ENCODE assay signal across 13 cellular contexts in genomic region chr4:10084651-10085320, GRCh38. TPM values are rescaled to one million over a fixed set of nuclear protein-coding genes. Genes with fewer than 3 reads are reported as not detected.
DNase-seq lines count a peak whose midpoint lies in the region; ATAC-seq and TF ChIP-seq lines count a peak whose summit lies in the region.
"Had no signal": no experiment of that assay in that cellular context is flagged by ENCODE, and none has a peak within 500 bp of the region (broad histone marks: within the 10 kb centered on the region; RNA-seq: fewer than 3 reads in every experiment).

No MANE protein-coding gene starts in this region.

- DNase-seq in H7, result peak; percentile 41
- peak in 1 of 2 donors; percentile 42 for DNase-seq in activated naive CD4-positive, alpha-beta T cell treated with anti-CD3 and anti-CD28 coated beads, Interleukin-2, amount 50 U/mL, for 72 hours (ENCODE audit: low spot score in 2 of 2)
- DNase-seq in right atrium auricular region (ENCODE audit: low spot score), result no peak
- peak; percentile 50 for DNase-seq in sigmoid colon
- DNase-seq in mammary epithelial cell, result no peak
- no peak for DNase-seq in T-helper 2 cell treated with Interferon-gamma antibody and Interleukin-4, amounts not matched to agents 5 μg/mL and 100 μg/mL, for 36 hours (ENCODE audit: low spot score)
- DNase-seq: dermis blood vessel endothelial cell, MM.1S, NCI-H2107 had no signal

- CTCF ChIA-PET in mammary epithelial cell (lab: Charles Lee; ENCODE audit: low non-redundant PET), result no interaction called here

- 89 to 90% methylated on average over 21 of the region's 21 CpGs for WGBS in sigmoid colon, 2 donors
- 85% methylated on average over 19 of the region's 21 CpGs for WGBS in mammary epithelial cell (ENCODE audit: low coverage, missing lambda C conversion rate)

- H3K9me3 ChIP-seq in right atrium auricular region (no peaks in the 10 kb centered on the region), sigmoid colon (no peaks in the 10 kb centered on the region), mammary epithelial cell (replicated peaks; ENCODE audit: insufficient read depth, low read length) (no peaks in the 10 kb centered on the region)
- H3K9me3 ChIP-seq: ascending aorta had no signal

- peak overlapping the region; percentile 57 to 60 for H3K27ac ChIP-seq in right atrium auricular region
- H3K27ac ChIP-seq in sigmoid colon, result peak overlapping the region in 2 of 4 donors; percentile 40 to 66
- H3K27ac ChIP-seq in mammary epithelial cell (ENCODE audit: insufficient read depth, low read depth, low read length), result no peak overlapping the region

- H3K36me3 ChIP-seq in H7 (replicated peaks; ENCODE audit: control insufficient read depth, insufficient read depth, low read length), result peaks cover 81% of the 10 kb centered on the region
- peaks cover 92% of the 10 kb centered on the region for H3K36me3 ChIP-seq in right atrium auricular region
- H3K36me3 ChIP-seq in sigmoid colon, result peaks cover 56 to 100% (median 95%) of the 10 kb centered on the region in 4 donors
- H3K36me3 ChIP-seq in mammary epithelial cell (ENCODE audit: insufficient read depth, low read length), result peaks cover 59% of the 10 kb centered on the region

- in situ Hi-C loops in mammary epithelial cell (cut with MboI; ENCODE audit: low sequenced_read_pairs in 2 of 2), result no loop called here

- peaks cover 17 to 25% of the 10 kb centered on the region in 2 donors for H3K36me3 Mint-ChIP-seq in activated naive CD4-positive, alpha-beta T cell treated with anti-CD3 and anti-CD28 coated beads, Interleukin-2, amount 50 U/mL, for 72 hours
- peaks cover 67% of the 10 kb centered on the region for H3K36me3 Mint-ChIP-seq in T-helper 2 cell treated with Interferon-gamma antibody and Interleukin-4, amounts not matched to agents 5 μg/mL and 100 μg/mL, for 36 hours (ENCODE audit: low read depth)

- H3K9ac ChIP-seq in mammary epithelial cell (ENCODE audit: insufficient read depth, low read length), result no peak overlapping the region

- no peaks in the 10 kb centered on the region for H3K27me3 Mint-ChIP-seq in T-helper 2 cell treated with Interferon-gamma antibody and Interleukin-4, amounts not matched to agents 5 μg/mL and 100 μg/mL, for 36 hours (ENCODE audit: low read depth)
- H3K27me3 Mint-ChIP-seq: CD4-positive, alpha-beta memory T cell had no signal

- H3K4me1 ChIP-seq in right atrium auricular region, result peaks cover 0 to 46% of the 10 kb centered on the region in 2 donors
- H3K4me1 ChIP-seq in sigmoid colon, result peaks cover 0 to 27% (median 11%) of the 10 kb centered on the region in 4 donors
- H3K4me1 ChIP-seq in mammary epithelial cell (ENCODE audit: insufficient read depth, low read length), result peaks cover 24% of the 10 kb centered on the region

- no peaks in the 10 kb centered on the region for H3K9me3 Mint-ChIP-seq in activated naive CD4-positive, alpha-beta T cell treated with anti-CD3 and anti-CD28 coated beads, Interleukin-2, amount 50 U/mL, for 72 hours
- no peaks in the 10 kb centered on the region for H3K9me3 Mint-ChIP-seq in T-helper 2 cell treated with Interferon-gamma antibody and Interleukin-4, amounts not matched to agents 5 μg/mL and 100 μg/mL, for 36 hours
- H3K9me3 Mint-ChIP-seq: CD4-positive, alpha-beta memory T cell had no signal

- TF ChIP-seq CTCF in right atrium auricular region (IDR thresholded peaks at IDR 0.05) (peak in 1 of 2 donors; percentile 35), sigmoid colon (IDR thresholded peaks at IDR 0.05) (no peak), mammary epithelial cell (conservative IDR thresholded peaks at IDR 0.05 in 1 of 2, IDR thresholded peaks at IDR 0.05 in 1 of 2; ENCODE audit: extremely low read depth in 1 of 2, insufficient read depth in 1 of 2, low read depth in 1 of 2, low read length in 2 of 2) (no peak)

- H3K27me3 ChIP-seq in H7 (ENCODE audit: control insufficient read depth, insufficient read depth, low read length), result no peaks in the 10 kb centered on the region
- no peaks in the 10 kb centered on the region for H3K27me3 ChIP-seq in right atrium auricular region
- H3K27me3 ChIP-seq in sigmoid colon, result no peaks in the 10 kb centered on the region
- no peaks in the 10 kb centered on the region for H3K27me3 ChIP-seq in mammary epithelial cell (ENCODE audit: insufficient read depth, low read length)
- H3K27me3 ChIP-seq: ascending aorta had no signal

- TF ChIP-seq POLR2A in sigmoid colon (IDR thresholded peaks at IDR 0.05), result no peak

- dilution Hi-C loops in mammary epithelial cell (cut with HindIII; ENCODE audit: low sequenced_read_pairs), result no loop called here

- peaks cover 87% of the 10 kb centered on the region for H3K79me2 ChIP-seq in mammary epithelial cell (ENCODE audit: insufficient read depth, low read length)

- intact Hi-C loops in sigmoid colon (cut with DNase I), result no loop called here
- intact Hi-C loops in mammary epithelial cell (cut with micrococcal nuclease), result no loop called here

- no peaks in the 10 kb centered on the region for H4K20me1 ChIP-seq in mammary epithelial cell (ENCODE audit: insufficient read depth, low read length)

- H3K4me3 Mint-ChIP-seq in T-helper 2 cell treated with Interferon-gamma antibody and Interleukin-4, amounts not matched to agents 5 μg/mL and 100 μg/mL, for 36 hours, result no peak overlapping the region
- H3K4me3 Mint-ChIP-seq: CD4-positive, alpha-beta memory T cell had no signal

- H3K4me1 Mint-ChIP-seq in T-helper 2 cell treated with Interferon-gamma antibody and Interleukin-4, amounts not matched to agents 5 μg/mL and 100 μg/mL, for 36 hours (ENCODE audit: low read depth), result no peaks in the 10 kb centered on the region

- H3K4me2 ChIP-seq in mammary epithelial cell (ENCODE audit: insufficient read depth, low read depth, low read length), result no peak overlapping the region

- H3K27ac Mint-ChIP-seq in activated naive CD4-positive, alpha-beta T cell treated with anti-CD3 and anti-CD28 coated beads, Interleukin-2, amount 50 U/mL, for 72 hours, result peak overlapping the region; percentile 60 to 72
- no peak overlapping the region for H3K27ac Mint-ChIP-seq in T-helper 2 cell treated with Interferon-gamma antibody and Interleukin-4, amounts not matched to agents 5 μg/mL and 100 μg/mL, for 36 hours

- H2AFZ ChIP-seq in mammary epithelial cell (ENCODE audit: low read depth, low read length), result no peak overlapping the region

- H3K4me3 ChIP-seq in H7 (ENCODE audit: insufficient read depth, low read depth, low read length) (no peak overlapping the region), right atrium auricular region (no peak overlapping the region), sigmoid colon (no peak overlapping the region), mammary epithelial cell (replicated peaks in 1 of 3; ENCODE audit: insufficient read depth in 1 of 3, low read depth in 2 of 3, low read length in 3 of 3) (no peak overlapping the region)
- H3K4me3 ChIP-seq: ascending aorta had no signal

- no peak for TF ChIP-seq EP300 in sigmoid colon (IDR thresholded peaks at IDR 0.05)

- BruUV-seq in mammary epithelial cell (replicated peaks; lab: Mats Ljungman, UMichigan), result no TSS peak

- ATAC-seq in activated naive CD4-positive, alpha-beta T cell treated with anti-CD3 and anti-CD28 coated beads, Interleukin-2, amount 50 U/mL, for 72 hours, result no peak
- ATAC-seq in HG02678 (IDR thresholded peaks at IDR 0.05; ENCODE audit: unreplicated experiment) (no peak), GM19324 (IDR thresholded peaks at IDR 0.05; ENCODE audit: low FRiP score, unreplicated experiment) (no peak)

RNA-seq across cellular contexts. Expression of gene WDR1, which starts 31.8 kb away (rescaled TPM):
- 219 and 254 TPM in 2 replicates for total RNA-seq in H7 (2014; rRNA removed; shearing (Covaris generic))
- 100 to 1,000 TPM; 382 to 520 TPM for total RNA-seq in activated naive CD4-positive, alpha-beta T cell treated with anti-CD3 and anti-CD28 coated beads, Interleukin-2, amount 50 U/mL, for 72 hours
- total RNA-seq in right atrium auricular region (100 to 1,000 TPM; 109 to 216 TPM), sigmoid colon (100 to 1,000 TPM; 171 to 267 (median 238) TPM), mammary epithelial cell (100 to 1,000 TPM; 384 to 470 TPM)
- polyA plus RNA-seq in sigmoid colon (100 to 1,000 TPM; 200 to 267 (median 247) TPM), mammary epithelial cell (466 TPM)
- polyA minus RNA-seq in mammary epithelial cell, result 713 TPM

Comparison
In these comparisons a context has a peak if more than half of its experiments do, and no peak if none do; other contexts are left out.
1. DNase-seq: peak in H7 (single experiment) and sigmoid colon (single experiment); none in right atrium auricular region (single experiment), mammary epithelial cell (single experiment) and T-helper 2 cell treated with Interferon-gamma antibody and Interleukin-4, amounts not matched to agents 5 μg/mL and 100 μg/mL, for 36 hours (single experiment).